14 cellular contexts compared by ENCODE assay signal in genomic region chr7:139940866-139941265, GRCh38.
DNase-seq lines count a peak whose midpoint lies in the region; TF ChIP-seq lines count a peak whose summit lies in the region.
"Had no signal": no experiment of that assay in that cellular context is flagged by ENCODE, and none has a peak within 500 bp of the region (broad histone marks: within the 10 kb centered on the region; RNA-seq: fewer than 3 reads in every experiment).

No MANE protein-coding gene starts in this region.

- H3K9me3 ChIP-seq in BLaER1, result peaks cover 9% of the 10 kb centered on the region
- H3K9me3 ChIP-seq in OCI-LY7 (ENCODE audit: low read length), result peaks cover 6% of the 10 kb centered on the region; the same call in 1 of the 2 replicates
- H3K9me3 ChIP-seq in hepatocyte (ENCODE audit: low read depth), result no peaks in the 10 kb centered on the region
- H3K9me3 ChIP-seq in mammary epithelial cell (replicated peaks; ENCODE audit: insufficient read depth, low read length), result peaks cover 4% of the 10 kb centered on the region
- H3K9me3 ChIP-seq: HAP-1 had no signal

- H3K27ac ChIP-seq in BLaER1 (no peak overlapping the region), OCI-LY7 (ENCODE audit: low read depth, low read length, poor library complexity, severe bottlenecking) (no peak overlapping the region), hepatocyte (no peak overlapping the region), mammary epithelial cell (ENCODE audit: insufficient read depth, low read depth, low read length) (no peak overlapping the region)

- BruUV-seq in OCI-LY7 (replicated peaks; lab: Mats Ljungman, UMichigan) (no TSS peak), mammary epithelial cell (replicated peaks; lab: Mats Ljungman, UMichigan) (no TSS peak)

- H2AFZ ChIP-seq in OCI-LY7 (ENCODE audit: low read length) (0 out of 2 replicates have a peak overlapping the region, but pooled peaks have one; percentile 13), hepatocyte (no peak overlapping the region), mammary epithelial cell (ENCODE audit: low read depth, low read length) (no peak overlapping the region)

- in situ Hi-C loops in mammary epithelial cell (cut with MboI; ENCODE audit: low sequenced_read_pairs in 2 of 2), result no loop called here

- H4K20me1 ChIP-seq in BLaER1 (no peaks in the 10 kb centered on the region), OCI-LY7 (ENCODE audit: insufficient read depth, low read length) (no peaks in the 10 kb centered on the region), hepatocyte (ENCODE audit: insufficient read depth, poor library complexity, severe bottlenecking) (no peaks in the 10 kb centered on the region), mammary epithelial cell (ENCODE audit: insufficient read depth, low read length) (no peaks in the 10 kb centered on the region)

- H3K27me3 ChIP-seq in BLaER1, result no peaks in the 10 kb centered on the region; the same call in 1 of the 2 replicates
- no peaks in the 10 kb centered on the region for H3K27me3 ChIP-seq in hepatocyte
- peaks cover 5% of the 10 kb centered on the region for H3K27me3 ChIP-seq in mammary epithelial cell (ENCODE audit: insufficient read depth, low read length)

- H3K27ac Mint-ChIP-seq in activated CD4-positive, alpha-beta T cell treated with anti-CD3 and anti-CD28 coated beads, Interleukin-2, amount 10 ng/mL, durations not matched to agents 24 days and 14 days, result no peak overlapping the region
- H3K27ac Mint-ChIP-seq: CD4-positive, CD25-positive, alpha-beta regulatory T cell had no signal

- POLR2A ChIA-PET in OCI-LY7 (lab: Charles Lee), result interaction anchor here (0.6 kb wide), 2 partner anchors 38 to 47 kb away, joined by 3 to 4 read pairs; no protein-coding TSS in a partner anchor

- CTCF ChIA-PET in OCI-LY7 (lab: Charles Lee; ENCODE audit: unreplicated experiment) (no interaction called here), mammary epithelial cell (lab: Charles Lee; ENCODE audit: low non-redundant PET) (no interaction called here)

- peaks cover 12% of the 10 kb centered on the region for H3K4me1 Mint-ChIP-seq in activated CD4-positive, alpha-beta T cell treated with anti-CD3 and anti-CD28 coated beads, Interleukin-2, amount 10 ng/mL, durations not matched to agents 24 days and 14 days
- H3K4me1 Mint-ChIP-seq: CD4-positive, CD25-positive, alpha-beta regulatory T cell had no signal

- H3K4me3 ChIP-seq in BLaER1 (no peak overlapping the region), OCI-LY7 (ENCODE audit: low read depth, low read length, poor library complexity, severe bottlenecking) (no peak overlapping the region), hepatocyte (no peak overlapping the region), mammary epithelial cell (replicated peaks in 1 of 3; ENCODE audit: insufficient read depth in 1 of 3, low read depth in 2 of 3, low read length in 3 of 3) (no peak overlapping the region)
- H3K4me3 ChIP-seq: HAP-1 had no signal

- H3K4me2 ChIP-seq in BLaER1 (peak overlapping the region; percentile 62), OCI-LY7 (ENCODE audit: low read length) (no peak overlapping the region), hepatocyte (no peak overlapping the region), mammary epithelial cell (ENCODE audit: insufficient read depth, low read depth, low read length) (no peak overlapping the region)

- peaks cover 2% of the 10 kb centered on the region for H3K36me3 Mint-ChIP-seq in activated CD4-positive, alpha-beta T cell treated with anti-CD3 and anti-CD28 coated beads, Interleukin-2, amount 10 ng/mL, durations not matched to agents 24 days and 14 days (ENCODE audit: low read depth)
- H3K36me3 Mint-ChIP-seq: CD4-positive, CD25-positive, alpha-beta regulatory T cell had no signal

- TF ChIP-seq CTCF in OCI-LY7 (conservative IDR thresholded peaks at IDR 0.05; ENCODE audit: low read length), result no peak
- no peak for TF ChIP-seq CTCF in hepatocyte (IDR thresholded peaks at IDR 0.05; ENCODE audit: poor library complexity)
- TF ChIP-seq CTCF in mammary epithelial cell (conservative IDR thresholded peaks at IDR 0.05 in 1 of 2, IDR thresholded peaks at IDR 0.05 in 1 of 2; ENCODE audit: extremely low read depth in 1 of 2, insufficient read depth in 1 of 2, low read depth in 1 of 2, low read length in 2 of 2), result no peak

- H3K79me2 ChIP-seq in OCI-LY7 (ENCODE audit: insufficient read depth, low read depth, low read length) (no peaks in the 10 kb centered on the region), hepatocyte (no peaks in the 10 kb centered on the region), mammary epithelial cell (ENCODE audit: insufficient read depth, low read length) (no peaks in the 10 kb centered on the region)

- no peak overlapping the region for H3K4me3 Mint-ChIP-seq in activated CD4-positive, alpha-beta T cell treated with anti-CD3 and anti-CD28 coated beads, Interleukin-2, amount 10 ng/mL, durations not matched to agents 24 days and 14 days
- H3K4me3 Mint-ChIP-seq: CD4-positive, CD25-positive, alpha-beta regulatory T cell had no signal

- H3K9ac ChIP-seq in BLaER1 (no peak overlapping the region), mammary epithelial cell (ENCODE audit: insufficient read depth, low read length) (no peak overlapping the region)

- intact Hi-C loops in activated CD4-positive, alpha-beta T cell treated with anti-CD3 and anti-CD28 coated beads, Interleukin-2, amount 10 ng/mL, durations not matched to agents 24 days and 14 days (cut with micrococcal nuclease), result loop anchor here (1.0 kb wide), 1 partner anchor 25 kb away; no protein-coding TSS in a partner anchor
- intact Hi-C loops in OCI-LY7 (cut with micrococcal nuclease; ENCODE audit: unreplicated experiment) (no loop called here), mammary epithelial cell (cut with micrococcal nuclease) (no loop called here)

- H3K4me1 ChIP-seq in BLaER1 (peaks cover 44% of the 10 kb centered on the region), OCI-LY7 (ENCODE audit: insufficient read depth, low read length, poor library complexity, severe bottlenecking) (peaks cover 9% of the 10 kb centered on the region), hepatocyte (ENCODE audit: insufficient read depth) (no peaks in the 10 kb centered on the region), mammary epithelial cell (ENCODE audit: insufficient read depth, low read length) (no peaks in the 10 kb centered on the region)
- H3K4me1 ChIP-seq: HAP-1 had no signal

- no peaks in the 10 kb centered on the region for H3K36me3 ChIP-seq in BLaER1
- no peaks in the 10 kb centered on the region for H3K36me3 ChIP-seq in OCI-LY7 (ENCODE audit: insufficient read depth, low read length)
- H3K36me3 ChIP-seq in hepatocyte (replicated peaks; ENCODE audit: insufficient read depth, low read depth), result no peaks in the 10 kb centered on the region
- H3K36me3 ChIP-seq in mammary epithelial cell (ENCODE audit: insufficient read depth, low read length), result no peaks in the 10 kb centered on the region
- H3K36me3 ChIP-seq: HAP-1 had no signal

- peaks cover 13% of the 10 kb centered on the region for H3K9me3 Mint-ChIP-seq in activated CD4-positive, alpha-beta T cell treated with anti-CD3 and anti-CD28 coated beads, Interleukin-2, amount 10 ng/mL, durations not matched to agents 24 days and 14 days

- H3K9me2 ChIP-seq in OCI-LY7 (ENCODE audit: insufficient read depth, low read length) (no peaks in the 10 kb centered on the region), hepatocyte (replicated peaks; ENCODE audit: insufficient read depth) (no peaks in the 10 kb centered on the region)

- peaks cover 23% of the 10 kb centered on the region for H3K27me3 Mint-ChIP-seq in activated CD4-positive, alpha-beta T cell treated with anti-CD3 and anti-CD28 coated beads, Interleukin-2, amount 10 ng/mL, durations not matched to agents 24 days and 14 days

- peak; percentile 62 for DNase-seq in activated CD4-positive, alpha-beta T cell treated with anti-CD3 and anti-CD28 coated beads, Interleukin-2, amount 10 ng/mL, durations not matched to agents 24 days and 14 days
- DNase-seq in activated CD4-positive, alpha-beta T cell treated with anti-CD3 and anti-CD28 coated beads for 4 hours, result no peak
- DNase-seq in OCI-LY7 (ENCODE audit: low spot score) (no peak), amniotic epithelial cell (ENCODE audit: low read depth) (peak; percentile 17), nucleus accumbens (lab: John Stamatoyannopoulos, UW) (no peak), hepatocyte (ENCODE audit: low spot score) (no peak), mammary epithelial cell (no peak)
- DNase-seq: DMS53, NCI-H1436 treated with DMSO at 0.1 percent for 48 hours, NCI-H2081, NCI-H524 had no signal

- dilution Hi-C loops in mammary epithelial cell (cut with HindIII; ENCODE audit: low sequenced_read_pairs), result loop anchor here (5.0 kb wide), 1 partner anchor 51 kb away; no protein-coding TSS in a partner anchor

- 87% methylated on average over 2 of the region's 2 CpGs for WGBS in hepatocyte (ENCODE audit: low lambda C conversion rate, missing lambda C conversion rate)
- 78% methylated on average over 2 of the region's 2 CpGs for WGBS in mammary epithelial cell (ENCODE audit: low coverage, missing lambda C conversion rate)

Comparison
In these comparisons a context has a peak if more than half of its experiments do, and no peak if none do; other contexts are left out.
1. DNase-seq: peak in activated CD4-positive, alpha-beta T cell treated with anti-CD3 and anti-CD28 coated beads, Interleukin-2, amount 10 ng/mL, durations not matched to agents 24 days and 14 days (single experiment) and amniotic epithelial cell (single experiment); none in activated CD4-positive, alpha-beta T cell treated with anti-CD3 and anti-CD28 coated beads for 4 hours (0 of 2), OCI-LY7 (single experiment), nucleus accumbens (0 of 56), hepatocyte (single experiment) and mammary epithelial cell (single experiment).